In genomic region chr20:14055127-14055742, GRCh38 we compare ENCODE assay signal across 8 cellular contexts. TPM values are rescaled to one million over a fixed set of nuclear protein-coding genes. Genes with fewer than 3 reads are reported as not detected.
A peak's percentile ranks its signal among the peaks of the same experiment; 100 is the strongest.
DNase-seq lines count a peak whose midpoint lies in the region; ATAC-seq and TF ChIP-seq lines count a peak whose summit lies in the region.

No MANE protein-coding gene starts in this region.

- H2BK20ac ChIP-seq in H9 (ENCODE audit: low read depth, low read length, poor library complexity, severe bottlenecking), result no peak overlapping the region

- H2AFZ ChIP-seq in H9 (ENCODE audit: low read length), result no peak overlapping the region
- H2AFZ ChIP-seq in hepatocyte, result no peak overlapping the region

- no peak overlapping the region for H3K14ac ChIP-seq in H9 (ENCODE audit: insufficient read depth, low read length)

- H3K4ac ChIP-seq in H9 (ENCODE audit: low read depth, low read length), result no peak overlapping the region

- no peaks in the 10 kb centered on the region for H3K36me3 Mint-ChIP-seq in H9 (ENCODE audit: insufficient read depth in 1 of 3, low read depth in 3 of 3)

- H3K56ac ChIP-seq in H9 (ENCODE audit: insufficient read length, low read depth, low read length), result no peak overlapping the region

- H3K18ac ChIP-seq in H9 (ENCODE audit: insufficient read length, low read depth, low read length), result no peak overlapping the region

- no peaks in the 10 kb centered on the region for H3K27me3 Mint-ChIP-seq in H9 (ENCODE audit: low read depth)

- intact Hi-C loops in spleen (cut with DNase I; ENCODE audit: low total_unique reads), result loop anchor here (5.0 to 10.0 kb wide), 2 partner anchors 238 to 940 kb away; no protein-coding TSS in a partner anchor

- H3K9me2 ChIP-seq in hepatocyte (replicated peaks; ENCODE audit: insufficient read depth), result no peaks in the 10 kb centered on the region

- no peak overlapping the region for H3T11ph ChIP-seq in H9 (ENCODE audit: low read length)

- no peak overlapping the region for H3K4me2 ChIP-seq in H9 (ENCODE audit: insufficient read depth, insufficient read length, low read length)
- H3K4me2 ChIP-seq in hepatocyte, result peak overlapping the region; percentile 21

- no peak for ATAC-seq in HG02610 (IDR thresholded peaks at IDR 0.05; ENCODE audit: unreplicated experiment)

- no peak overlapping the region for H3K23ac ChIP-seq in H9 (ENCODE audit: insufficient read length, low read depth, low read length)

- H3K79me2 ChIP-seq in H9 (ENCODE audit: insufficient read depth, low read length) (no peaks in the 10 kb centered on the region), hepatocyte (no peaks in the 10 kb centered on the region)

- no CpG with 5 or more reads among the region's 4 CpGs for WGBS in H9 (ENCODE audit: extremely low coverage, insufficient read length, low lambda C conversion rate)
- 8% methylated on average over 4 of the region's 4 CpGs for WGBS in hepatocyte (ENCODE audit: low lambda C conversion rate, missing lambda C conversion rate)
- WGBS in spleen, 5 donors, result 1 to 5% (median 3%) methylated on average over 4 of the region's 4 CpGs

- no peak overlapping the region for H4K91ac ChIP-seq in H9 (ENCODE audit: insufficient read length, low read depth, low read length)

- H3K9me3 ChIP-seq in H9 (ENCODE audit: control insufficient read depth, low read depth, low read length), result no peaks in the 10 kb centered on the region
- no peaks in the 10 kb centered on the region for H3K9me3 ChIP-seq in hepatocyte (ENCODE audit: low read depth)
- no peaks in the 10 kb centered on the region for H3K9me3 ChIP-seq in spleen

- H4K20me1 ChIP-seq in H9 (ENCODE audit: control insufficient read depth, insufficient read depth, insufficient read length) (no peaks in the 10 kb centered on the region), hepatocyte (ENCODE audit: insufficient read depth, poor library complexity, severe bottlenecking) (no peaks in the 10 kb centered on the region)

- H4K5ac ChIP-seq in H9 (ENCODE audit: insufficient read length, low read depth, low read length), result no peak overlapping the region

- no peaks in the 10 kb centered on the region for H3K9me3 Mint-ChIP-seq in H9

- no peak overlapping the region for H3K27ac Mint-ChIP-seq in H9

- H3K36me3 ChIP-seq in hepatocyte (replicated peaks; ENCODE audit: insufficient read depth, low read depth) (no peaks in the 10 kb centered on the region), spleen (no peaks in the 10 kb centered on the region)

- no peaks in the 10 kb centered on the region for H3K4me1 ChIP-seq in H9 (ENCODE audit: insufficient read depth, low read length)
- H3K4me1 ChIP-seq in hepatocyte (ENCODE audit: insufficient read depth), result no peaks in the 10 kb centered on the region
- H3K4me1 ChIP-seq in spleen, result no peaks in the 10 kb centered on the region

- H3K27ac ChIP-seq in H9 (ENCODE audit: insufficient read length, low read depth, low read length) (no peak overlapping the region), VCaP (no peak overlapping the region), hepatocyte (no peak overlapping the region), spleen (no peak overlapping the region)

- no peak overlapping the region for H2BK5ac ChIP-seq in H9 (ENCODE audit: insufficient read length, low read length)

- no peak overlapping the region for H4K8ac ChIP-seq in H9 (replicated peaks; ENCODE audit: insufficient read length, low read depth, low read length)

- H2BK12ac ChIP-seq in H9 (ENCODE audit: insufficient read length, low read depth, low read length), result no peak overlapping the region

- no peak overlapping the region for H2BK15ac ChIP-seq in H9 (ENCODE audit: low read depth, low read length)

- H2AK5ac ChIP-seq in H9 (ENCODE audit: insufficient read length, low read length), result no peak overlapping the region

- H3K4me1 Mint-ChIP-seq in H9, result peaks cover 0 to 5% of the 10 kb centered on the region in 2 experiments; a peak in 1 of 4 replicates

- DNase-seq in DMS79 (lab: John Stamatoyannopoulos, UW) (peak; percentile 23), H9 (no peak), NCI-H2107 (lab: John Stamatoyannopoulos, UW) (peak; percentile 11), hepatocyte (ENCODE audit: low spot score) (peak; percentile 82), spleen (no peak)
- DNase-seq in effector CD8-positive, alpha-beta T cell (lab: John Stamatoyannopoulos, UW), result no peak

- H3K23me2 ChIP-seq in H9 (ENCODE audit: insufficient read length, low read depth, low read length, poor library complexity, severe bottlenecking), result no peaks in the 10 kb centered on the region

- no peak overlapping the region for H3K9ac ChIP-seq in H9 (ENCODE audit: extremely low read depth, insufficient read length, low read length)

- TF ChIP-seq CTCF in H9 (conservative IDR thresholded peaks at IDR 0.05) (peak; percentile 80), VCaP (conservative IDR thresholded peaks at IDR 0.05) (peak; percentile 78), hepatocyte (IDR thresholded peaks at IDR 0.05; ENCODE audit: poor library complexity) (peak; percentile 79), spleen (IDR thresholded peaks at IDR 0.05 in 8 of 11, conservative IDR thresholded peaks at IDR 0.05 in 3 of 11) (peak in 9 of 11 experiments; percentile 6 to 65 (median 57))

- TF ChIP-seq POLR2A in spleen (IDR thresholded peaks at IDR 0.05), result no peak

- H3K4me3 Mint-ChIP-seq in H9, result no peak overlapping the region

- no peaks in the 10 kb centered on the region for H3K79me1 ChIP-seq in H9 (ENCODE audit: insufficient read depth, low read depth, low read length, poor library complexity, severe bottlenecking)

- H3K4me3 ChIP-seq in hepatocyte (no peak overlapping the region), spleen (no peak overlapping the region)

- no peak overlapping the region for H2BK120ac ChIP-seq in H9 (ENCODE audit: low read depth, low read length, poor library complexity, severe bottlenecking)

- H3K27me3 ChIP-seq in H9 (ENCODE audit: insufficient read depth, low read length) (no peaks in the 10 kb centered on the region), hepatocyte (no peaks in the 10 kb centered on the region), spleen (replicated peaks in 1 of 7) (no peaks in the 10 kb centered on the region)

RNA-seq across cellular contexts. Expression of gene MACROD2, which starts 59.9 kb away (rescaled TPM):
- 1.6 and 2.0 TPM in 2 replicates for total RNA-seq in H9 (2021)
- 3.1 and 4.8 TPM in 2 replicates for total RNA-seq in hepatocyte
- 2.4 and 4.9 TPM in 2 replicates for polyA plus RNA-seq in hepatocyte
- total RNA-seq in spleen, result 1 to 10 TPM; 2.0 to 4.7 (median 3.8) TPM
- polyA plus RNA-seq in spleen, result 1 to 10 TPM; 1.5 to 4.1 (median 2.2) TPM

Comparison
In these comparisons a context has a peak if more than half of its experiments do, and no peak if none do; other contexts are left out.
1. DNase-seq: peak in DMS79 (single experiment), NCI-H2107 (single experiment) and hepatocyte (single experiment); none in H9 (single experiment), spleen (single experiment) and effector CD8-positive, alpha-beta T cell (single experiment).
2. Peak in every context shown above with its lines, with median percentiles within 50 percentile points of each other: CTCF ChIP-seq.